19 cellular contexts compared by ENCODE assay signal in genomic region chr4:86398187-86398586, GRCh38.
DNase-seq lines count a peak whose midpoint lies in the region; ATAC-seq and TF ChIP-seq lines count a peak whose summit lies in the region.
"Had no signal": no experiment of that assay in that cellular context is flagged by ENCODE, and none has a peak within 500 bp of the region (broad histone marks: within the 10 kb centered on the region; RNA-seq: fewer than 3 reads in every experiment).

No MANE protein-coding gene starts in this region.

- no peak overlapping the region for H3K4me3 ChIP-seq in GM12865 (ENCODE audit: low read depth, low read length)

- no peak for TF ChIP-seq CTCF in GM12865 (IDR thresholded peaks at IDR 0.05; ENCODE audit: insufficient read depth, low read depth, low read length, missing control alignments)

- DNase-seq in GM12865 (ENCODE audit: low read depth), result peak; percentile 70
- no peak for DNase-seq in NCI-H345 (lab: John Stamatoyannopoulos, UW)
- no peak for DNase-seq in activated T-cell treated with anti-CD3 and anti-CD28 coated beads, Interleukin-2, amount 50 U/mL, for 48 hours
- no peak for DNase-seq in activated CD8-positive, alpha-beta memory T cell treated with anti-CD3 and anti-CD28 coated beads, Interleukin-2, amount 50 U/mL, for 4 hours
- DNase-seq: activated CD4-positive, alpha-beta memory T cell treated with anti-CD3 and anti-CD28 coated beads, Interleukin-2, amount 10 ng/mL, durations not matched to agents 7 days and 5 days; BE2C; Calu3; NCI-H2081 treated with DMSO at 0.1 percent for 48 hours; NCI-H524; nucleus accumbens; retina; SHP77; stimulated activated naive CD8-positive, alpha-beta T cell treated with anti-CD3 and anti-CD28 coated beads, Interleukin-15, Interleukin-2, amounts not matched to agents 100 U/mL and 50 U/mL, for 24 hours; T-cell; trophoblast cell had no signal

- ATAC-seq in GM19324 (IDR thresholded peaks at IDR 0.05; ENCODE audit: low FRiP score, unreplicated experiment), result peak; percentile 73
- ATAC-seq in GM21825 (IDR thresholded peaks at IDR 0.05; ENCODE audit: unreplicated experiment), result peak; percentile 63
- peak; percentile 52 for ATAC-seq in HG03280 (IDR thresholded peaks at IDR 0.05; ENCODE audit: unreplicated experiment)
- ATAC-seq in GM21737 (IDR thresholded peaks at IDR 0.05; ENCODE audit: unreplicated experiment), result no peak
- ATAC-seq: stimulated activated naive CD8-positive, alpha-beta T cell treated with anti-CD3 and anti-CD28 coated beads, Interleukin-15, Interleukin-2, amounts not matched to agents 100 U/mL and 50 U/mL, for 24 hours; T-cell had no signal
